Comparison of ENCODE assay signal across 1 cellular context in the genomic region with DNA sequence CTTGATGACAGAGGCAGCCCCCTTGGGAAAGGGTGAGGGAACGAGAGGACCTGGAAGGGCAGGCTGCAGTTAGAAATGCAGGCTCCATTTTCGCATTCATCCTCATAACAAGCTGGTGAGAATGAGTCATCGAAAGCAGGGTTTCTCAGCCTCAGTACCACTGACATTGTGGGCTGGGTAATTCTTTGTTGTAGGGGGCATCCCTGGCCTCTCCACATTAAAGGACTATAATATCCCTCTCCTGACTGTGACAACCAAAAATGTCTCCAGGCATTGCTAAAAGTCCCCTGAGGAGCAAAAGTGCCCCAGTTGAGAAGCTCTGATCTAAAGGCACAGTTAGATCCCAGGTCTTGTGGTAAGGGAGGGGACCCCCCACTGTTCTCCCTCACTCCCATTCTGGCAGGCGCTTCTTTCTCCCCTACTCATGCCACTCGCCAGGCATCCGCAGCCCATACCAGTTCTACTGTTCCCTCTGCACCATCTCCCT.
TF ChIP-seq lines count a peak whose summit lies in the region.

No MANE protein-coding gene starts in this region.

TF ChIP-seq in WTC11, 78 proteins besides CTCF, POLR2A, EP300 and RAD21 (continued from another document):
- TF ChIP-seq, protein P1, sequence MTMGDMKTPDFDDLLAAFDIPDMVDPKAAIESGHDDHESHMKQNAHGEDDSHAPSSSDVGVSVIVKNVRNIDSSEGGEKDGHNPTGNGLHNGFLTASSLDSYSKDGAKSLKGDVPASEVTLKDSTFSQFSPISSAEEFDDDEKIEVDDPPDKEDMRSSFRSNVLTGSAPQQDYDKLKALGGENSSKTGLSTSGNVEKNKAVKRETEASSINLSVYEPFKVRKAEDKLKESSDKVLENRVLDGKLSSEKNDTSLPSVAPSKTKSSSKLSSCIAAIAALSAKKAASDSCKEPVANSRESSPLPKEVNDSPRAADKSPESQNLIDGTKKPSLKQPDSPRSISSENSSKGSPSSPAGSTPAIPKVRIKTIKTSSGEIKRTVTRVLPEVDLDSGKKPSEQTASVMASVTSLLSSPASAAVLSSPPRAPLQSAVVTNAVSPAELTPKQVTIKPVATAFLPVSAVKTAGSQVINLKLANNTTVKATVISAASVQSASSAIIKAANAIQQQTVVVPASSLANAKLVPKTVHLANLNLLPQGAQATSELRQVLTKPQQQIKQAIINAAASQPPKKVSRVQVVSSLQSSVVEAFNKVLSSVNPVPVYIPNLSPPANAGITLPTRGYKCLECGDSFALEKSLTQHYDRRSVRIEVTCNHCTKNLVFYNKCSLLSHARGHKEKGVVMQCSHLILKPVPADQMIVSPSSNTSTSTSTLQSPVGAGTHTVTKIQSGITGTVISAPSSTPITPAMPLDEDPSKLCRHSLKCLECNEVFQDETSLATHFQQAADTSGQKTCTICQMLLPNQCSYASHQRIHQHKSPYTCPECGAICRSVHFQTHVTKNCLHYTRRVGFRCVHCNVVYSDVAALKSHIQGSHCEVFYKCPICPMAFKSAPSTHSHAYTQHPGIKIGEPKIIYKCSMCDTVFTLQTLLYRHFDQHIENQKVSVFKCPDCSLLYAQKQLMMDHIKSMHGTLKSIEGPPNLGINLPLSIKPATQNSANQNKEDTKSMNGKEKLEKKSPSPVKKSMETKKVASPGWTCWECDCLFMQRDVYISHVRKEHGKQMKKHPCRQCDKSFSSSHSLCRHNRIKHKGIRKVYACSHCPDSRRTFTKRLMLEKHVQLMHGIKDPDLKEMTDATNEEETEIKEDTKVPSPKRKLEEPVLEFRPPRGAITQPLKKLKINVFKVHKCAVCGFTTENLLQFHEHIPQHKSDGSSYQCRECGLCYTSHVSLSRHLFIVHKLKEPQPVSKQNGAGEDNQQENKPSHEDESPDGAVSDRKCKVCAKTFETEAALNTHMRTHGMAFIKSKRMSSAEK (CRISPR knock-in tag; IDR thresholded peaks at IDR 0.05; ENCODE audit: borderline replicate concordance): no peak
- no peak for TF ChIP-seq NR2C2 (CRISPR knock-in tag; IDR thresholded peaks at IDR 0.05)
- TF ChIP-seq, protein P2, sequence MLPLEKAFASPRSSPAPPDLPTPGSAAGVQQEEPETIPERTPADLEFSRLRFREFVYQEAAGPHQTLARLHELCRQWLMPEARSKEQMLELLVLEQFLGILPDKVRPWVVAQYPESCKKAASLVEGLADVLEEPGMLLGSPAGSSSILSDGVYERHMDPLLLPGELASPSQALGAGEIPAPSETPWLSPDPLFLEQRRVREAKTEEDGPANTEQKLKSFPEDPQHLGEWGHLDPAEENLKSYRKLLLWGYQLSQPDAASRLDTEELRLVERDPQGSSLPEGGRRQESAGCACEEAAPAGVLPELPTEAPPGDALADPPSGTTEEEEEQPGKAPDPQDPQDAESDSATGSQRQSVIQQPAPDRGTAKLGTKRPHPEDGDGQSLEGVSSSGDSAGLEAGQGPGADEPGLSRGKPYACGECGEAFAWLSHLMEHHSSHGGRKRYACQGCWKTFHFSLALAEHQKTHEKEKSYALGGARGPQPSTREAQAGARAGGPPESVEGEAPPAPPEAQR (CRISPR knock-in tag; IDR thresholded peaks at IDR 0.05): no peak
- no peak for TF ChIP-seq ZNF671 (CRISPR knock-in tag; IDR thresholded peaks at IDR 0.05)
- no peak for TF ChIP-seq SMAD3 (CRISPR knock-in tag; IDR thresholded peaks at IDR 0.05; ENCODE audit: borderline replicate concordance)
- no peak for TF ChIP-seq ZBTB21 (CRISPR knock-in tag; IDR thresholded peaks at IDR 0.05; ENCODE audit: borderline replicate concordance)
- TF ChIP-seq FOXK1 (CRISPR knock-in tag; IDR thresholded peaks at IDR 0.05): no peak
- TF ChIP-seq KAT7 (CRISPR knock-in tag; IDR thresholded peaks at IDR 0.05; ENCODE audit: borderline replicate concordance): no peak
- no peak for TF ChIP-seq ATF1 (CRISPR knock-in tag; IDR thresholded peaks at IDR 0.05)
- TF ChIP-seq ESRRA (CRISPR knock-in tag; IDR thresholded peaks at IDR 0.05; ENCODE audit: borderline replicate concordance): no peak
